Comparison of ENCODE assay signal across 9 cellular contexts in genomic region chr3:53219897-53220483, GRCh38. TPM values are rescaled to one million over a fixed set of nuclear protein-coding genes. Genes with fewer than 3 reads are reported as not detected.
DNase-seq lines count a peak whose midpoint lies in the region; ATAC-seq and TF ChIP-seq lines count a peak whose summit lies in the region.
"Had no signal": no experiment of that assay in that cellular context is flagged by ENCODE, and none has a peak within 500 bp of the region (broad histone marks: within the 10 kb centered on the region; RNA-seq: fewer than 3 reads in every experiment).

No MANE protein-coding gene starts in this region.

- no peak overlapping the region for H3K27ac ChIP-seq in KMS-11
- H3K27ac ChIP-seq in RWPE2 (ENCODE audit: poor library complexity, severe bottlenecking): no peak overlapping the region
- H3K27ac ChIP-seq in osteoblast (ENCODE audit: low read depth, low read length): no peak overlapping the region
- H3K27ac ChIP-seq in tibial artery: no peak overlapping the region
- H3K27ac ChIP-seq: SK-N-MC had no signal

- H3K36me3 ChIP-seq in KMS-11 (ENCODE audit: insufficient read depth) (no peaks in the 10 kb centered on the region), RWPE2 (ENCODE audit: low read depth) (peaks cover 14% of the 10 kb centered on the region), osteoblast (ENCODE audit: insufficient read depth, low read length) (peaks cover 29% of the 10 kb centered on the region), tibial artery (peaks cover 11 to 26% (median 16%) of the 10 kb centered on the region in 3 donors)

- H3K27me3 ChIP-seq in KMS-11 (ENCODE audit: insufficient read depth, low read depth): no peaks in the 10 kb centered on the region
- no peaks in the 10 kb centered on the region for H3K27me3 ChIP-seq in RWPE2 (ENCODE audit: insufficient read depth, poor library complexity, severe bottlenecking)
- no peaks in the 10 kb centered on the region for H3K27me3 ChIP-seq in osteoblast (ENCODE audit: insufficient read depth, low read length)
- no peaks in the 10 kb centered on the region for H3K27me3 ChIP-seq in tibial artery

- no peaks in the 10 kb centered on the region for H3K9me3 ChIP-seq in RWPE2 (ENCODE audit: severe bottlenecking)
- no peaks in the 10 kb centered on the region for H3K9me3 ChIP-seq in osteoblast (ENCODE audit: low read depth, low read length)
- H3K9me3 ChIP-seq in tibial artery: no peaks in the 10 kb centered on the region

- ATAC-seq in GM21423 (IDR thresholded peaks at IDR 0.05; ENCODE audit: unreplicated experiment) (peak; percentile 86), RWPE2 (ENCODE audit: low read depth) (peak; percentile 73)

- H3K79me2 ChIP-seq in KMS-11 (ENCODE audit: insufficient read depth, low read depth): no peaks in the 10 kb centered on the region
- H3K79me2 ChIP-seq in osteoblast (ENCODE audit: insufficient read depth, low read length): no peaks in the 10 kb centered on the region

- H4K20me1 ChIP-seq in KMS-11 (ENCODE audit: insufficient read depth): no peaks in the 10 kb centered on the region
- no peaks in the 10 kb centered on the region for H4K20me1 ChIP-seq in osteoblast (ENCODE audit: insufficient read depth, low read length)

- intact Hi-C loops in tibial artery (cut with DNase I; ENCODE audit: low total_unique reads): loop anchor here (5.0 kb wide), 1 partner anchor 487 kb away; no protein-coding TSS in a partner anchor

- peak; percentile 39 for DNase-seq in CMK (ENCODE audit: low read depth)
- no peak for DNase-seq in RWPE2 (ENCODE audit: low spot score)
- DNase-seq in activated T-helper 9 cell treated with anti-CD3 and anti-CD28 coated beads, Interleukin-2, amount 50 U/mL, for 16 hours (ENCODE audit: low read depth): peak; percentile 60
- DNase-seq in foreskin fibroblast: peak; percentile 68 to 90
- peak; percentile 98 for DNase-seq in osteoblast (ENCODE audit: insufficient read length, low spot score, missing footprints)
- DNase-seq in tibial artery: peak; percentile 80 to 89

- no peak overlapping the region for H3K4me3 ChIP-seq in KMS-11 (IDR thresholded peaks at IDR 0.05; ENCODE audit: insufficient read depth, low read depth, low read length)
- H3K4me3 ChIP-seq in RWPE2 (ENCODE audit: severe bottlenecking): no peak overlapping the region
- H3K4me3 ChIP-seq in foreskin fibroblast (ENCODE audit: low read depth in 1 of 2, low read length in 2 of 2): no peak overlapping the region
- H3K4me3 ChIP-seq in osteoblast (ENCODE audit: insufficient read depth, low read length): no peak overlapping the region
- no peak overlapping the region for H3K4me3 ChIP-seq in tibial artery
- H3K4me3 ChIP-seq: SK-N-MC had no signal

- H3K4me1 ChIP-seq in KMS-11 (ENCODE audit: low read depth, poor library complexity, severe bottlenecking): peaks cover 13% of the 10 kb centered on the region
- H3K4me1 ChIP-seq in RWPE2 (ENCODE audit: insufficient read depth, poor library complexity, severe bottlenecking): no peaks in the 10 kb centered on the region
- H3K4me1 ChIP-seq in osteoblast (ENCODE audit: insufficient read depth, low read length): no peaks in the 10 kb centered on the region
- no peaks in the 10 kb centered on the region for H3K4me1 ChIP-seq in tibial artery

- TF ChIP-seq CTCF in KMS-11 (conservative IDR thresholded peaks at IDR 0.05; ENCODE audit: low read depth, low read length) (peak; percentile 86), RWPE2 (IDR thresholded peaks at IDR 0.05; ENCODE audit: poor library complexity, severe bottlenecking) (peak; percentile 94), foreskin fibroblast (IDR thresholded peaks at IDR 0.05; ENCODE audit: low read depth, low read length) (peak; percentile 97), osteoblast (IDR thresholded peaks at IDR 0.05; ENCODE audit: extremely low read depth, low read depth, low read length) (peak; percentile 98), tibial artery (IDR thresholded peaks at IDR 0.05) (peak; percentile 83 to 92)

- H3K9ac ChIP-seq in KMS-11: no peak overlapping the region

- no peak overlapping the region for H3K4me2 ChIP-seq in KMS-11
- H3K4me2 ChIP-seq in osteoblast (ENCODE audit: insufficient read depth, low read length): no peak overlapping the region

- H2AFZ ChIP-seq in KMS-11 (ENCODE audit: low read depth) (peak overlapping the region; percentile 26; the same call in 1 of the 2 replicates), osteoblast (ENCODE audit: low read length) (no peak overlapping the region)

RNA-seq across cellular contexts. Expression of gene TKT, which starts 35.8 kb away (rescaled TPM):
- 413 and 453 TPM in 2 replicates for total RNA-seq in osteoblast

RNA-seq across cellular contexts. Expression of gene PRKCD, which starts 59.0 kb away (rescaled TPM):
- 1.8 and 2.2 TPM in 2 replicates for total RNA-seq in osteoblast
